Comparison of ENCODE assay signal across 9 cellular contexts in genomic region chrX:8730812-8731578, GRCh38. TPM values are rescaled to one million over a fixed set of nuclear protein-coding genes. Genes with fewer than 3 reads are reported as not detected.
DNase-seq lines count a peak whose midpoint lies in the region; ATAC-seq, FAIRE-seq and TF ChIP-seq lines count a peak whose summit lies in the region.
"Had no signal": no experiment of that assay in that cellular context is flagged by ENCODE, and none has a peak within 500 bp of the region (broad histone marks: within the 10 kb centered on the region; RNA-seq: fewer than 3 reads in every experiment).

No MANE protein-coding gene starts in this region.

- no peak overlapping the region for H3K27ac Mint-ChIP-seq in mesothelial cell of epicardium
- H3K27ac Mint-ChIP-seq: naive thymus-derived CD4-positive, alpha-beta T cell had no signal

- CTCF ChIA-PET in endothelial cell of umbilical vein (lab: Charles Lee) = no interaction called here

- peak overlapping the region; percentile 16 to 38 (median 36) for H3K4me3 ChIP-seq in endothelial cell of umbilical vein (replicated peaks in 1 of 3; ENCODE audit: insufficient read depth in 1 of 3, low read depth in 1 of 3, low read length in 3 of 3)
- peak overlapping the region; percentile 37 for H3K4me3 ChIP-seq in urinary bladder (ENCODE audit: low read depth, low read length)

- H3K4me1 ChIP-seq in endothelial cell of umbilical vein (ENCODE audit: control insufficient read depth, extremely low read depth, insufficient read depth, low read length) (peaks cover 4% of the 10 kb centered on the region), urinary bladder (ENCODE audit: insufficient read depth) (peaks cover 3% of the 10 kb centered on the region)

- H4K20me1 ChIP-seq in endothelial cell of umbilical vein (replicated peaks; ENCODE audit: control insufficient read depth, extremely low read depth, insufficient read depth, low read length) = no peaks in the 10 kb centered on the region

- H2AFZ ChIP-seq in endothelial cell of umbilical vein (ENCODE audit: low read depth, low read length) = peak overlapping the region; percentile 37

- dilution Hi-C loops in endothelial cell of umbilical vein (cut with MboI; ENCODE audit: extremely low pct_ligation_motif_present, low sequenced_read_pairs) = no loop called here

- H3K27me3 Mint-ChIP-seq in mesothelial cell of epicardium (ENCODE audit: low read depth) = peaks cover 85% of the 10 kb centered on the region

- no peaks in the 10 kb centered on the region for H3K9me3 ChIP-seq in endothelial cell of umbilical vein (replicated peaks; ENCODE audit: control insufficient read depth, insufficient read depth, low read length)

- in situ Hi-C loops in KBM-7 (cut with MboI; ENCODE audit: low pct_unique_long_range_greater_than_20kb, low sequenced_read_pairs) = no loop called here

- H3K4me1 Mint-ChIP-seq in mesothelial cell of epicardium = peaks cover 15% of the 10 kb centered on the region

- no peaks in the 10 kb centered on the region for H3K9me1 ChIP-seq in endothelial cell of umbilical vein (replicated peaks; ENCODE audit: control insufficient read depth, extremely low read depth, insufficient read depth, low read length)

- no peaks in the 10 kb centered on the region for H3K36me3 ChIP-seq in endothelial cell of umbilical vein (ENCODE audit: control insufficient read depth in 2 of 2, extremely low read depth in 1 of 2, insufficient read depth in 2 of 2, low read length in 2 of 2)
- no peaks in the 10 kb centered on the region for H3K36me3 ChIP-seq in urinary bladder (ENCODE audit: insufficient read depth)

- ATAC-seq in GM19397 (IDR thresholded peaks at IDR 0.05; ENCODE audit: unreplicated experiment) (no peak), HG02973 (IDR thresholded peaks at IDR 0.05; ENCODE audit: unreplicated experiment) (no peak)
- ATAC-seq: naive thymus-derived CD4-positive, alpha-beta T cell had no signal

- H3K9me3 Mint-ChIP-seq in mesothelial cell of epicardium = no peaks in the 10 kb centered on the region

- H3K4me3 Mint-ChIP-seq in mesothelial cell of epicardium = peak overlapping the region; percentile 72

- DNase-seq in NCI-H2171 treated with DMSO at 0.1 percent for 48 hours (lab: John Stamatoyannopoulos, UW) (peak; percentile 1), NCI-H2171 (lab: John Stamatoyannopoulos, UW) (no peak), endothelial cell of umbilical vein (ENCODE audit: low read depth, low spot score) (no peak), mesothelial cell of epicardium (ENCODE audit: low spot score in 2 of 2, unreplicated experiment in 2 of 2) (peak in 1 of 2 experiments; percentile 44), KBM-7 (no peak)
- DNase-seq: naive thymus-derived CD4-positive, alpha-beta T cell had no signal

- no peak for FAIRE-seq in endothelial cell of umbilical vein (lab: Jason Lieb, UNC)

- BruUV-seq in endothelial cell of umbilical vein (replicated peaks; lab: Mats Ljungman, UMichigan) = no TSS peak

- no peak overlapping the region for H3K27ac ChIP-seq in endothelial cell of umbilical vein (ENCODE audit: insufficient read depth, low read depth, low read length)
- H3K27ac ChIP-seq in urinary bladder (ENCODE audit: low read depth) = no peak overlapping the region

- H3K4me2 ChIP-seq in endothelial cell of umbilical vein (ENCODE audit: insufficient read depth, low read length) = peak overlapping the region; percentile 62

- H3K27me3 ChIP-seq in endothelial cell of umbilical vein (ENCODE audit: control insufficient read depth in 2 of 2, insufficient read depth in 2 of 2, low read length in 2 of 2) = peaks cover 3 to 4% of the 10 kb centered on the region in 2 experiments

- TF ChIP-seq CTCF in endothelial cell of umbilical vein (IDR thresholded peaks at IDR 0.05; ENCODE audit: extremely low read depth in 1 of 2, insufficient read depth in 1 of 2, low read depth in 1 of 2, low read length in 2 of 2) (no peak), mesothelial cell of epicardium (IDR thresholded peaks at IDR 0.05; ENCODE audit: unreplicated experiment) (no peak)

- POLR2A ChIA-PET in endothelial cell of umbilical vein (lab: Charles Lee) = no interaction called here

- under 1% methylated on average over 70 of the region's 70 CpGs for WGBS in urinary bladder

- no peaks in the 10 kb centered on the region for H3K79me2 ChIP-seq in endothelial cell of umbilical vein (ENCODE audit: control insufficient read depth, insufficient read depth, low read length)

- H3K36me3 Mint-ChIP-seq in mesothelial cell of epicardium = no peaks in the 10 kb centered on the region
- H3K36me3 Mint-ChIP-seq: naive thymus-derived CD4-positive, alpha-beta T cell had no signal

- no peak for TF ChIP-seq POLR2A in endothelial cell of umbilical vein (IDR thresholded peaks at IDR 0.05; ENCODE audit: low read depth, low read length)

- intact Hi-C loops in endothelial cell of umbilical vein (cut with micrococcal nuclease) = loop anchor here (10.0 kb wide), 1 partner anchor 546 kb away; no protein-coding TSS in a partner anchor

- no peak overlapping the region for H3K9ac ChIP-seq in endothelial cell of umbilical vein (replicated peaks; ENCODE audit: extremely low read depth, insufficient read depth, low read length)

TF ChIP-seq in endothelial cell of umbilical vein, 7 proteins besides CTCF, POLR2A, EP300 and RAD21:
- no peak for TF ChIP-seq MYC (IDR thresholded peaks at IDR 0.05; ENCODE audit: low read depth, low read length)
- no peak for TF ChIP-seq JUN (IDR thresholded peaks at IDR 0.05; ENCODE audit: borderline replicate concordance, insufficient read depth, insufficient read length, low read depth)
- TF ChIP-seq FOS (IDR thresholded peaks at IDR 0.05; ENCODE audit: borderline replicate concordance, insufficient read depth, low read length) = no peak
- no peak for TF ChIP-seq POLR2AphosphoS5 (IDR thresholded peaks at IDR 0.05; ENCODE audit: insufficient read depth, low read depth, low read length)
- no peak for TF ChIP-seq EZH2 (IDR thresholded peaks at IDR 0.05; ENCODE audit: borderline replicate concordance, low read depth, low read length, severe bottlenecking)
- TF ChIP-seq, protein P1, sequence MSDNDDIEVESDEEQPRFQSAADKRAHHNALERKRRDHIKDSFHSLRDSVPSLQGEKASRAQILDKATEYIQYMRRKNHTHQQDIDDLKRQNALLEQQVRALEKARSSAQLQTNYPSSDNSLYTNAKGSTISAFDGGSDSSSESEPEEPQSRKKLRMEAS (IDR thresholded peaks at IDR 0.05; ENCODE audit: insufficient read depth, insufficient read length) = no peak
- no peak for TF ChIP-seq GATA2 (IDR thresholded peaks at IDR 0.05; ENCODE audit: insufficient read depth, insufficient read length, low read depth, low read length)

RNA-seq across cellular contexts. Expression of gene ANOS1, which starts 0.9 kb away (rescaled TPM):
- total RNA-seq in endothelial cell of umbilical vein (0.18 and 0.55 TPM in 2 replicates), mesothelial cell of epicardium (3.7 to 5.1 TPM (median 4.3 TPM) in 3 replicates), urinary bladder (20.2 TPM)
- polyA plus RNA-seq in endothelial cell of umbilical vein (0.60 and 0.87 TPM in 2 replicates), urinary bladder (0.53 TPM)
- 0.59 and 0.87 TPM in 2 replicates for polyA plus RNA-seq in endothelial cell of umbilical vein (2011; cell fraction: cytosol; rRNA removed)
- polyA plus RNA-seq in endothelial cell of umbilical vein (2011; cell fraction: nucleus; rRNA removed) = 0.42 and 1.1 TPM in 2 replicates
- 0.50 and 1.2 TPM in 2 replicates for polyA plus RNA-seq in endothelial cell of umbilical vein (2012)
- polyA minus RNA-seq in endothelial cell of umbilical vein = 0.56 and 1.1 TPM in 2 replicates
- polyA minus RNA-seq in endothelial cell of umbilical vein (2011; cell fraction: cytosol; rRNA and poly(A)+ RNA removed) = not detected
- 0.67 and 1.6 TPM in 2 replicates for polyA minus RNA-seq in endothelial cell of umbilical vein (2011; cell fraction: nucleus; rRNA and poly(A)+ RNA removed)
- polyA plus RNA-seq: naive thymus-derived CD4-positive, alpha-beta T cell had no signal
